In genomic region chr10:70498970-70499828, GRCh38 we compare ENCODE assay signal across 15 cellular contexts. TPM values are rescaled to one million over a fixed set of nuclear protein-coding genes. Genes with fewer than 3 reads are reported as not detected.
DNase-seq lines count a peak whose midpoint lies in the region; ATAC-seq, FAIRE-seq and TF ChIP-seq lines count a peak whose summit lies in the region.
"Had no signal": no experiment of that assay in that cellular context is flagged by ENCODE, and none has a peak within 500 bp of the region (broad histone marks: within the 10 kb centered on the region; RNA-seq: fewer than 3 reads in every experiment).

No MANE protein-coding gene starts in this region.

- no peaks in the 10 kb centered on the region for H3K9me3 Mint-ChIP-seq in IgD-negative memory B cell
- no peaks in the 10 kb centered on the region for H3K9me3 Mint-ChIP-seq in stimulated activated effector memory CD8-positive, alpha-beta T cell treated with anti-CD3 and anti-CD28 coated beads, Interleukin-12 subunit alpha, Interleukin-12 subunit beta, amount 100 ng/mL, for 72 hours
- H3K9me3 Mint-ChIP-seq: CD4-positive, CD25-positive, alpha-beta regulatory T cell had no signal

- H3K36me3 ChIP-seq in kidney (ENCODE audit: control insufficient read depth in 1 of 2, insufficient read depth in 2 of 2, low read length in 2 of 2) = no peaks in the 10 kb centered on the region
- H3K36me3 ChIP-seq: MG63, pancreas had no signal

- intact Hi-C loops in kidney (cut with DNase I) = no loop called here

- DNase-seq in caudate nucleus (lab: John Stamatoyannopoulos, UW) (no peak), kidney (peak; percentile 30), dedifferentiated amniotic fluid mesenchymal stem cell (ENCODE audit: extremely low spot score) (no peak), NCI-H2227 treated with DMSO at 0.1 percent for 48 hours (lab: John Stamatoyannopoulos, UW) (no peak)
- no peak for DNase-seq in stimulated activated effector memory CD8-positive, alpha-beta T cell treated with anti-CD3 and anti-CD28 coated beads, Interleukin-12 subunit alpha, Interleukin-12 subunit beta, amount 100 ng/mL, for 72 hours (ENCODE audit: low spot score in 2 of 2)
- DNase-seq: activated CD4-positive, alpha-beta T cell treated with anti-CD3 and anti-CD28 coated beads, Interleukin-2, amount 50 U/mL, for 48 hours; CD4-positive, CD25-positive, alpha-beta regulatory T cell; foreskin fibroblast; MG63; T-helper 2 cell had no signal

- peaks cover 2% of the 10 kb centered on the region for H3K36me3 Mint-ChIP-seq in IgD-negative memory B cell
- H3K36me3 Mint-ChIP-seq in stimulated activated effector memory CD8-positive, alpha-beta T cell treated with anti-CD3 and anti-CD28 coated beads, Interleukin-12 subunit alpha, Interleukin-12 subunit beta, amount 100 ng/mL, for 72 hours = no peaks in the 10 kb centered on the region
- H3K36me3 Mint-ChIP-seq: CD4-positive, CD25-positive, alpha-beta regulatory T cell had no signal

- ATAC-seq in stimulated activated effector memory CD8-positive, alpha-beta T cell treated with anti-CD3 and anti-CD28 coated beads, Interleukin-12 subunit alpha, Interleukin-12 subunit beta, amount 100 ng/mL, for 72 hours = no peak
- no peak for ATAC-seq in GM19351 (IDR thresholded peaks at IDR 0.05; ENCODE audit: unreplicated experiment)
- ATAC-seq in GM18511 (IDR thresholded peaks at IDR 0.05; ENCODE audit: unreplicated experiment) = no peak
- ATAC-seq: pancreas had no signal

- H3K4me1 ChIP-seq in kidney (ENCODE audit: control insufficient read depth in 1 of 2, insufficient read depth in 1 of 2, low read depth in 1 of 2, low read length in 2 of 2) = peaks cover 4 to 16% of the 10 kb centered on the region in 2 donors
- H3K4me1 ChIP-seq: pancreas had no signal

- peaks cover 19 to 33% (median 33%) of the 10 kb centered on the region in 3 donors for H3K4me1 Mint-ChIP-seq in IgD-negative memory B cell
- peaks cover 21% of the 10 kb centered on the region for H3K4me1 Mint-ChIP-seq in stimulated activated effector memory CD8-positive, alpha-beta T cell treated with anti-CD3 and anti-CD28 coated beads, Interleukin-12 subunit alpha, Interleukin-12 subunit beta, amount 100 ng/mL, for 72 hours

- H3K27ac Mint-ChIP-seq in IgD-negative memory B cell = peak overlapping the region in 2 of 3 donors; percentile 38 to 83
- peak overlapping the region; percentile 45 for H3K27ac Mint-ChIP-seq in stimulated activated effector memory CD8-positive, alpha-beta T cell treated with anti-CD3 and anti-CD28 coated beads, Interleukin-12 subunit alpha, Interleukin-12 subunit beta, amount 100 ng/mL, for 72 hours
- H3K27ac Mint-ChIP-seq: CD4-positive, CD25-positive, alpha-beta regulatory T cell had no signal

- H3K9ac ChIP-seq in kidney (ENCODE audit: low read length in 2 of 2) = peak overlapping the region in 1 of 2 donors; percentile 7

- no peaks in the 10 kb centered on the region for H3K27me3 Mint-ChIP-seq in IgD-negative memory B cell

- TF ChIP-seq CTCF in kidney (IDR thresholded peaks at IDR 0.05; ENCODE audit: borderline replicate concordance, extremely low read depth, insufficient read depth) = no peak

- H3K9me3 ChIP-seq in kidney (ENCODE audit: control insufficient read depth in 1 of 2, low read length in 2 of 2) = no peaks in the 10 kb centered on the region
- H3K9me3 ChIP-seq: MG63, pancreas had no signal

- no peak for FAIRE-seq in kidney (lab: Jason Lieb, UNC)
- FAIRE-seq: colon, pancreas had no signal

- H3K4me3 Mint-ChIP-seq in IgD-negative memory B cell = peak overlapping the region in 1 of 4 donors; percentile 19
- H3K4me3 Mint-ChIP-seq in stimulated activated effector memory CD8-positive, alpha-beta T cell treated with anti-CD3 and anti-CD28 coated beads, Interleukin-12 subunit alpha, Interleukin-12 subunit beta, amount 100 ng/mL, for 72 hours = no peak overlapping the region

- H3K27ac ChIP-seq in caudate nucleus (ENCODE audit: low read depth, low read length) (peak overlapping the region; percentile 52), kidney (ENCODE audit: low read depth in 2 of 2, low read length in 2 of 2) (peak overlapping the region in 1 of 2 donors; percentile 20)

- no peak overlapping the region for H3K4me3 ChIP-seq in kidney (ENCODE audit: low read length in 2 of 2)
- H3K4me3 ChIP-seq: MG63, pancreas had no signal

RNA-seq across cellular contexts. Expression of gene PALD1, which starts 20.6 kb away (rescaled TPM):
- polyA plus RNA-seq in IgD-negative memory B cell (0.08 TPM), kidney (ENCODE audit: insufficient read depth, low read depth, low replicate concordance) (3.0 TPM)
- 14.4 TPM for total RNA-seq in kidney
- total RNA-seq: CD4-positive, CD25-positive, alpha-beta regulatory T cell had no signal
- polyA plus RNA-seq: CD4-positive, CD25-positive, alpha-beta regulatory T cell had no signal

RNA-seq across cellular contexts. Expression of gene NODAL, which starts 57.7 kb away (rescaled TPM):
- polyA plus RNA-seq in IgD-negative memory B cell (not detected), kidney (ENCODE audit: insufficient read depth, low read depth, low replicate concordance) (not detected)
- not detected for total RNA-seq in kidney
- total RNA-seq: CD4-positive, CD25-positive, alpha-beta regulatory T cell; pancreas had no signal
- polyA plus RNA-seq: pancreas had no signal
